Comparison of ENCODE assay signal across 19 cellular contexts in the genomic region with DNA sequence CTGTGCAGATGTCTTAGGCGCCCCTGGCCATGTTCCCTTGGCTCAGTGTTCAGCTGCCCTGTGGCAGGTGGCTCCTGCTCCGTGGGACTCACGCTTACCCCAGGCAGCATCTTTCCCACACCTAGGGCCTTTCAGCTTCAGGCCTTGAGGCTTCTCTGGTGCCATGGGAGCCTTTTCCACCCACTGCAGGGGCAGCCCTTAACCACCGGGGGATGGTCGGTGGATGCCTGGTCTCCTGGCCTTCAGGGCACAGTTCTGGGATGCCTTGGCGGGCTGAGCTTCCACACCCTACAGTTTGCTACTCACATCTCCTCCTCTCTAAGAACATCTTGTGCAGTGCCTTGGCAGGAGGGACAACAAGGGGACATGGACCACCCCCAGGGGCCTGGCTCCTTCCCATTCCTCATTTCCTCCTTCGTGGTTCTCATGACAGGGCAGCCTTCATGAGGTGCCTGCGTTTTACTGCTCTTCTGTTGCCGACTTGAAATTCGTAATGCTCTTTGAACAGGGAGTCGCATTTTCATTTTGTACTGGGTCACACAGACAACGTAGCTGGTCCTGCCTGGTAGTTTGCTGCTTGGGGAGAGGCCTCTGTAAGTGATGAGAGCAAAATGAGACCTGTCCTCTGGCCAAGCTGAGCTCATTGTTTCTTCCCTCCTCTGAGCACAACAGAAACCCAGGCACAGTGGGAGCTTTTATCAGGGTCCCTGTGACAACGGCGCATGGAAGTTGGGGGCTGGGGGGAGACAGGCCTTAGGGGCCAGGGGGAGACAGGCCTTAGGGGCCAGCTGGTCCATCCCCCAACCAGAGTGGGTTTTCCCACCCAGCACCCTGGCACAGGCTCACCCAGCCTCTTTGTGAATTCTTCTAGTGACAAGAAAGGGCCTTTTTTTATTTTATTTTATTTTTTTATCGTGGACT.
DNase-seq lines count a peak whose midpoint lies in the region; ATAC-seq, FAIRE-seq and TF ChIP-seq lines count a peak whose summit lies in the region.
"Had no signal": no experiment of that assay in that cellular context is flagged by ENCODE, and none has a peak within 500 bp of the region (broad histone marks: within the 10 kb centered on the region; RNA-seq: fewer than 3 reads in every experiment).

No MANE protein-coding gene starts in this region.

- no peaks in the 10 kb centered on the region for H4K20me1 ChIP-seq in H1 (replicated peaks in 1 of 2; ENCODE audit: control insufficient read depth in 1 of 2, insufficient read depth in 2 of 2, low read length in 2 of 2)
- H4K20me1 ChIP-seq: BLaER1 had no signal

- no peak overlapping the region for H4K5ac ChIP-seq in H1 (ENCODE audit: insufficient read length, low read depth, low read length)

- H3K4ac ChIP-seq in H1 (replicated peaks; ENCODE audit: insufficient read length, low read depth, low read length): no peak overlapping the region

- H3K23me2 ChIP-seq in H1 (ENCODE audit: low read depth, low read length): no peaks in the 10 kb centered on the region

- H3K4me2 ChIP-seq in H1 (ENCODE audit: insufficient read depth in 1 of 2, low read depth in 2 of 2, low read length in 2 of 2): no peak overlapping the region
- H3K4me2 ChIP-seq: BLaER1 had no signal

- no peak overlapping the region for H3K9ac ChIP-seq in H1 (replicated peaks in 1 of 4; ENCODE audit: extremely low read depth in 1 of 4, low read depth in 3 of 4, low read length in 3 of 4)
- H3K9ac ChIP-seq: BLaER1 had no signal

- no peak overlapping the region for H2BK120ac ChIP-seq in H1 (replicated peaks; ENCODE audit: low read depth, low read length)

- H2AFZ ChIP-seq in H1 (ENCODE audit: low read length): no peak overlapping the region

- no peak for TF ChIP-seq RAD21 in H1 (IDR thresholded peaks at IDR 0.05 in 1 of 2, conservative IDR thresholded peaks at IDR 0.05 in 1 of 2; ENCODE audit: low read depth in 2 of 2, low read length in 2 of 2)

- peak overlapping the region; percentile 8; the same call in 1 of the 2 replicates for H4K8ac ChIP-seq in H1 (ENCODE audit: extremely low read depth, insufficient read depth, low read length)

- no peaks in the 10 kb centered on the region for H3K9me3 ChIP-seq in Panc1 (ENCODE audit: control insufficient read depth, insufficient read depth, low read depth, low read length)
- H3K9me3 ChIP-seq in H1 (ENCODE audit: insufficient read depth in 2 of 2, low read depth in 1 of 2, low read length in 1 of 2): no peaks in the 10 kb centered on the region
- no peaks in the 10 kb centered on the region for H3K9me3 ChIP-seq in neutrophil
- H3K9me3 ChIP-seq in A673 (ENCODE audit: low read depth, low read length, poor library complexity, severe bottlenecking): no peaks in the 10 kb centered on the region
- H3K9me3 ChIP-seq: adrenal gland, BLaER1, spleen, thyroid gland had no signal

- intact Hi-C loops in Panc1 (cut with micrococcal nuclease; ENCODE audit: unreplicated experiment) (no loop called here), A673 (cut with micrococcal nuclease; ENCODE audit: unreplicated experiment) (no loop called here)

- no peak overlapping the region for H3K23ac ChIP-seq in H1 (ENCODE audit: insufficient read length)

- 92% methylated on average over 15 of the region's 15 CpGs; no CpG with 5 or more reads in 1 of the 2 experiments for WGBS in H1 (ENCODE audit: extremely low coverage in 1 of 2, insufficient coverage in 1 of 2, insufficient read length in 1 of 2, insufficient replicate concordance in 2 of 2, low coverage in 1 of 2, low lambda C conversion rate in 2 of 2, missing lambda C conversion rate in 1 of 2), 2 experiments

- CTCF ChIA-PET in Panc1 (lab: Charles Lee): no interaction called here
- CTCF ChIA-PET in H1 (lab: Charles Lee; ENCODE audit: partially characterized antibody): interaction anchor here (0.6 to 2.9 kb wide), 7 partner anchors 10 to 188 kb away, joined by 3 to 15 read pairs (median 3); no protein-coding TSS in a partner anchor
- CTCF ChIA-PET in A673 (lab: Charles Lee): no interaction called here

- H3K36me3 ChIP-seq in Panc1 (ENCODE audit: control insufficient read depth, insufficient read depth, low read length): no peaks in the 10 kb centered on the region
- H3K36me3 ChIP-seq in H1 (ENCODE audit: control insufficient read depth in 2 of 4, insufficient read depth in 4 of 4, low read length in 3 of 4): no peaks in the 10 kb centered on the region
- no peaks in the 10 kb centered on the region for H3K36me3 ChIP-seq in neutrophil
- no peaks in the 10 kb centered on the region for H3K36me3 ChIP-seq in A673 (ENCODE audit: insufficient read depth, low read length, poor library complexity, severe bottlenecking)
- H3K36me3 ChIP-seq: adrenal gland, BLaER1, spleen, thyroid gland had no signal

- no peak overlapping the region for H2BK5ac ChIP-seq in H1 (ENCODE audit: low read depth, low read length)

- H2BK12ac ChIP-seq in H1 (ENCODE audit: low read depth, low read length): no peak overlapping the region

- no peak overlapping the region for H2BK15ac ChIP-seq in H1 (ENCODE audit: low read length)

- TF ChIP-seq CTCF in Panc1 (IDR thresholded peaks at IDR 0.05) (no peak), H1 (IDR thresholded peaks at IDR 0.05; ENCODE audit: control extremely low read depth in 1 of 3, insufficient read depth in 1 of 3, low read depth in 1 of 3, low read length in 3 of 3) (no peak), neutrophil (IDR thresholded peaks at IDR 0.05) (no peak), D721Med (IDR thresholded peaks at IDR 0.05; ENCODE audit: insufficient read depth, missing control alignments) (no peak), A673 (conservative IDR thresholded peaks at IDR 0.05; ENCODE audit: low read depth, low read length) (no peak)

- TF ChIP-seq EP300 in H1 (IDR thresholded peaks at IDR 0.05; ENCODE audit: borderline replicate concordance in 1 of 2, low read depth in 2 of 2, low read length in 2 of 2): no peak

- no peak overlapping the region for H2BK20ac ChIP-seq in H1 (ENCODE audit: low read length)

- H3K27ac ChIP-seq in Panc1 (ENCODE audit: low read length): peak overlapping the region; percentile 99
- H3K27ac ChIP-seq in H1 (ENCODE audit: low read depth, low read length): no peak overlapping the region
- H3K27ac ChIP-seq in neutrophil: peak overlapping the region; percentile 91
- no peak overlapping the region for H3K27ac ChIP-seq in A673 (ENCODE audit: low read depth, low read length, poor library complexity, severe bottlenecking)
- H3K27ac ChIP-seq: BLaER1 had no signal

- FAIRE-seq in H1 (lab: Jason Lieb, UNC) (no peak), D721Med (lab: Jason Lieb, UNC) (no peak)

- TF ChIP-seq POLR2A in H1 (IDR thresholded peaks at IDR 0.05; ENCODE audit: control extremely low read depth in 1 of 2, low read depth in 2 of 2, low read length in 2 of 2): no peak

- H3K79me2 ChIP-seq in H1 (ENCODE audit: control insufficient read depth in 1 of 2, insufficient read depth in 2 of 2, low read length in 2 of 2): no peaks in the 10 kb centered on the region

- in situ Hi-C loops in Panc1 (cut with HindIII; ENCODE audit: low pct_unique_long_range_greater_than_20kb, low sequenced_read_pairs): no loop called here

- no TSS peak for BruUV-seq in Panc1 (replicated peaks; lab: Mats Ljungman, UMichigan)
- no TSS peak for BruUV-seq in A673 (replicated peaks; lab: Mats Ljungman, UMichigan)

- no peak for ATAC-seq in Panc1
- ATAC-seq in GM21423 (IDR thresholded peaks at IDR 0.05; ENCODE audit: unreplicated experiment): no peak

- POLR2A ChIA-PET in Panc1 (lab: Charles Lee): no interaction called here
- POLR2A ChIA-PET in H1 (lab: Charles Lee; ENCODE audit: partially characterized antibody): no interaction called here
- POLR2A ChIA-PET in A673 (lab: Charles Lee; ENCODE audit: low non-redundant PET): no interaction called here

- H3K4me3 ChIP-seq in Panc1 (ENCODE audit: low read depth in 2 of 2, low read length in 2 of 2) (no peak overlapping the region), H1 (ENCODE audit: extremely low read depth in 1 of 4, insufficient read depth in 2 of 4, low read depth in 3 of 4, low read length in 4 of 4) (no peak overlapping the region), neutrophil (ENCODE audit: low read depth in 1 of 2, low read length in 1 of 2) (peak overlapping the region in 1 of 2 experiments; percentile 58), A673 (ENCODE audit: low read depth, low read length, poor library complexity, severe bottlenecking) (no peak overlapping the region)
- H3K4me3 ChIP-seq: adrenal gland, BLaER1, spleen, thyroid gland had no signal

- no peak overlapping the region for H3K18ac ChIP-seq in H1 (ENCODE audit: extremely low read depth, low read length)

- H3K56ac ChIP-seq in H1 (replicated peaks; ENCODE audit: insufficient read length, low read depth, low read length): no peak overlapping the region

- H3K79me1 ChIP-seq in H1 (ENCODE audit: low read depth, low read length): no peaks in the 10 kb centered on the region

- DNase-seq in ELF-1 (ENCODE audit: low read depth, low spot score) (peak; percentile 44), Panc1 (ENCODE audit: low read depth, low spot score) (no peak), H1 (ENCODE audit: low read depth in 1 of 2, low spot score in 2 of 2) (no peak), D721Med (ENCODE audit: insufficient read length, low spot score) (no peak), A673 (ENCODE audit: low spot score) (no peak), NCI-H526 treated with DMSO at 0.1 percent for 48 hours (lab: John Stamatoyannopoulos, UW) (no peak)
- DNase-seq: activated CD4-positive, alpha-beta memory T cell treated with anti-CD3 and anti-CD28 coated beads for 36 hours; DMS 273 treated with DMSO at 0.1 percent for 48 hours; effector memory CD4-positive, alpha-beta T cell; immature natural killer cell; NCI-H187; OCI-M1; SHP77 treated with DMSO at 0.1 percent for 48 hours; spleen had no signal

- no peak overlapping the region for H2AK5ac ChIP-seq in H1 (ENCODE audit: low read depth, low read length)

- H3K4me1 ChIP-seq in Panc1 (ENCODE audit: control insufficient read depth, insufficient read depth, low read length) (peaks cover 74% of the 10 kb centered on the region), H1 (replicated peaks in 1 of 4; ENCODE audit: control insufficient read depth in 3 of 4, insufficient read depth in 4 of 4, low read length in 3 of 4) (no peaks in the 10 kb centered on the region; a peak in 2 of 7 replicates), neutrophil (ENCODE audit: control insufficient read depth in 1 of 2, insufficient read depth in 1 of 2, low read depth in 1 of 2, low read length in 1 of 2) (peaks cover 37 to 41% of the 10 kb centered on the region in 2 experiments), A673 (ENCODE audit: insufficient read depth, low read length, poor library complexity, severe bottlenecking) (peaks cover 23% of the 10 kb centered on the region)

- H3K27me3 ChIP-seq in Panc1 (ENCODE audit: control insufficient read depth, insufficient read depth, low read length) (no peaks in the 10 kb centered on the region), H1 (replicated peaks in 1 of 4; ENCODE audit: control insufficient read depth in 3 of 4, extremely low read depth in 1 of 4, insufficient read depth in 3 of 4, low read length in 3 of 4) (no peaks in the 10 kb centered on the region; a peak in 1 of 7 replicates), neutrophil (no peaks in the 10 kb centered on the region), A673 (replicated peaks; ENCODE audit: insufficient read depth, low read depth, low read length, poor library complexity) (no peaks in the 10 kb centered on the region)
- H3K27me3 ChIP-seq: adrenal gland, BLaER1, spleen, thyroid gland had no signal

- no peak overlapping the region for H4K91ac ChIP-seq in H1 (replicated peaks; ENCODE audit: insufficient read length, low read length)

- no peak overlapping the region for H3K14ac ChIP-seq in H1 (ENCODE audit: insufficient read length)

Comparison
In these comparisons a context has a peak if more than half of its experiments do, and no peak if none do; other contexts are left out.
1. H3K27ac ChIP-seq: peak in Panc1 (single experiment) and neutrophil (single experiment); none in H1 (single experiment) and A673 (single experiment).